Comparison of ENCODE assay signal across 1 cellular context in the genomic region with DNA sequence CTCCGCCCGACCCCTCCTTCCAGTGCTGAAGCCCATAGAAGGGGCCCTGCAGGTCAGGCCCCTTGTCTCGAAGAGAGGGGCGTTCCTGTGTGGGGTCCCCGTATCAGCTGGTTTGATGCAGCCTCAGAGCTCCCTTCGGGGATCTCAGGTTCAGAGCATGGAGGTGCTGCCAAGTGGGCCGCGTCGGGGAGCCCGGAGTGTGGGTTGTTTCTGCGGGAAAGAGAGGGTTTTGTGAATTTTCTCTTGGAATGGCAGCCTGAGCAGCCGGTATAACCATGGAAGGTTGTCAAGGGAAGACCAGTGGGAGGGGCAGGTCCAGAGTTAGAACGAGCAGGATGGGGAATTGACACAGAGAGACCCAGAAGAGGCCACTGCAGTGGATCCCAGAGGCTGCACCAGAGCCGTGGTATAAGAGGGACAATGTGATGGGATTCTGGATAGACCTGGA.
TF ChIP-seq lines count a peak whose summit lies in the region.

No MANE protein-coding gene starts in this region.

TF ChIP-seq in HepG2, 621 proteins besides CTCF, POLR2A, EP300 and RAD21:
- TF ChIP-seq, protein P1, sequence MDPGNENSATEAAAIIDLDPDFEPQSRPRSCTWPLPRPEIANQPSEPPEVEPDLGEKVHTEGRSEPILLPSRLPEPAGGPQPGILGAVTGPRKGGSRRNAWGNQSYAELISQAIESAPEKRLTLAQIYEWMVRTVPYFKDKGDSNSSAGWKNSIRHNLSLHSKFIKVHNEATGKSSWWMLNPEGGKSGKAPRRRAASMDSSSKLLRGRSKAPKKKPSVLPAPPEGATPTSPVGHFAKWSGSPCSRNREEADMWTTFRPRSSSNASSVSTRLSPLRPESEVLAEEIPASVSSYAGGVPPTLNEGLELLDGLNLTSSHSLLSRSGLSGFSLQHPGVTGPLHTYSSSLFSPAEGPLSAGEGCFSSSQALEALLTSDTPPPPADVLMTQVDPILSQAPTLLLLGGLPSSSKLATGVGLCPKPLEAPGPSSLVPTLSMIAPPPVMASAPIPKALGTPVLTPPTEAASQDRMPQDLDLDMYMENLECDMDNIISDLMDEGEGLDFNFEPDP (CRISPR knock-in tag; conservative IDR thresholded peaks at IDR 0.05): 0 out of 2 replicates have a peak, but pooled peaks have one; percentile 46
- TF ChIP-seq ZNF614 (CRISPR knock-in tag; IDR thresholded peaks at IDR 0.05; ENCODE audit: borderline replicate concordance) (0 out of 2 replicates have a peak, but pooled peaks have one; percentile 4), XBP1 (CRISPR knock-in tag; IDR thresholded peaks at IDR 0.05) (no peak), MYNN (CRISPR knock-in tag; IDR thresholded peaks at IDR 0.05; ENCODE audit: low read depth) (no peak), TARDBP (CRISPR knock-in tag; IDR thresholded peaks at IDR 0.05) (no peak), ZFY (CRISPR knock-in tag; IDR thresholded peaks at IDR 0.05) (0 out of 2 replicates have a peak, but pooled peaks have one; percentile 2), YEATS2 (CRISPR knock-in tag; IDR thresholded peaks at IDR 0.05; ENCODE audit: borderline replicate concordance) (no peak), ZBTB21 (CRISPR knock-in tag; IDR thresholded peaks at IDR 0.05) (no peak), ZNF430 (CRISPR knock-in tag; IDR thresholded peaks at IDR 0.05) (no peak), RBAK (CRISPR knock-in tag; IDR thresholded peaks at IDR 0.05) (no peak), RFXAP (CRISPR knock-in tag; IDR thresholded peaks at IDR 0.05; ENCODE audit: borderline replicate concordance) (no peak)
- TF ChIP-seq, protein P2, sequence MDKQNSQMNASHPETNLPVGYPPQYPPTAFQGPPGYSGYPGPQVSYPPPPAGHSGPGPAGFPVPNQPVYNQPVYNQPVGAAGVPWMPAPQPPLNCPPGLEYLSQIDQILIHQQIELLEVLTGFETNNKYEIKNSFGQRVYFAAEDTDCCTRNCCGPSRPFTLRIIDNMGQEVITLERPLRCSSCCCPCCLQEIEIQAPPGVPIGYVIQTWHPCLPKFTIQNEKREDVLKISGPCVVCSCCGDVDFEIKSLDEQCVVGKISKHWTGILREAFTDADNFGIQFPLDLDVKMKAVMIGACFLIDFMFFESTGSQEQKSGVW (CRISPR knock-in tag; IDR thresholded peaks at IDR 0.05; ENCODE audit: borderline replicate concordance): no peak
